Comparison of ENCODE assay signal across 1 cellular context in the genomic region with DNA sequence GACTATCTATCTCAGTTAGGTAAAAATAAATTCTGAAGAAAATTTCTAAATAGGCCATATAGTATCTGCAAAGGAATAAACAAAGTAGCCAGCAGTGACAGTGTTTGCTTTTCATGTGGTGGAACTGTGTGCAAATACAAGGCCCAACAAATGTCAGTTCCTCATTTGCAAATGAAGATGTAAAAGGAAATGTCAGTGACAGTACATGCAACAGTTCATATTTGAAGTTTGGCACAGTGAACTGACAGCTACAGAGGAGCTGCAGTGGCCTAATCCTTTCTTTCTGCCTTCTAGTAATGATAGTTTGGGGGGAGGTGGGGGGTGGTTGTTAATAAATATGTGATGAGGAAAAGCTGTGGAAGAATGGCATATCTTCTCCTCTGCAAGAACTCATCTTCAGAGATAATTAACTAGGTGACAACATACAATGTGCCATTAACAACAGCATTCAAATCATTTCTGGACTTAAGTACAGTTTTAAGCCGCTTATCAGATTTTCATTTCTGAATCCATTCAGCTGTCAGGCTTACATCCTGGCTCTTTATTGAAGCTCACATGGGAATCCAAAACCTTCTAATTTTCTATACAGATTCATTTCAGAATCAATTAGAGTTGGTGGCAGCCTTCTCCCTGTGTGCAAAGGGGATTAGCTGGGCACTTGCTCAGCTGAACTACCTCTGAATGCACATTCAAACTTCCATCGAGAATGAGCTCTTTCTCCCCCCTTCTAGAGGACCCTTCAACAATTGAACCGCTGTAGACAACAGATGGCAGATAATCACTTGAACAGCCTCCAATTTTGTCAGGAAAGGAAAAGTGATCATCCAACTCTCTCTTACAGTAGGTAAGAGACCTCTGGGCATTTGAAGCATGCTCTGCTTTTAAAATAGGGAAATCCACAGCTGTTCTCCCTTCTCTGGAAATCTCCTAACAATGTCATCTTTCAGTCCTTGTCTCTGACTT.
TF ChIP-seq lines count a peak whose summit lies in the region.

No MANE protein-coding gene starts in this region.

TF ChIP-seq in GM23338, 12 proteins besides CTCF, POLR2A, EP300 and RAD21 (continued from another document):
- TF ChIP-seq, protein P1, sequence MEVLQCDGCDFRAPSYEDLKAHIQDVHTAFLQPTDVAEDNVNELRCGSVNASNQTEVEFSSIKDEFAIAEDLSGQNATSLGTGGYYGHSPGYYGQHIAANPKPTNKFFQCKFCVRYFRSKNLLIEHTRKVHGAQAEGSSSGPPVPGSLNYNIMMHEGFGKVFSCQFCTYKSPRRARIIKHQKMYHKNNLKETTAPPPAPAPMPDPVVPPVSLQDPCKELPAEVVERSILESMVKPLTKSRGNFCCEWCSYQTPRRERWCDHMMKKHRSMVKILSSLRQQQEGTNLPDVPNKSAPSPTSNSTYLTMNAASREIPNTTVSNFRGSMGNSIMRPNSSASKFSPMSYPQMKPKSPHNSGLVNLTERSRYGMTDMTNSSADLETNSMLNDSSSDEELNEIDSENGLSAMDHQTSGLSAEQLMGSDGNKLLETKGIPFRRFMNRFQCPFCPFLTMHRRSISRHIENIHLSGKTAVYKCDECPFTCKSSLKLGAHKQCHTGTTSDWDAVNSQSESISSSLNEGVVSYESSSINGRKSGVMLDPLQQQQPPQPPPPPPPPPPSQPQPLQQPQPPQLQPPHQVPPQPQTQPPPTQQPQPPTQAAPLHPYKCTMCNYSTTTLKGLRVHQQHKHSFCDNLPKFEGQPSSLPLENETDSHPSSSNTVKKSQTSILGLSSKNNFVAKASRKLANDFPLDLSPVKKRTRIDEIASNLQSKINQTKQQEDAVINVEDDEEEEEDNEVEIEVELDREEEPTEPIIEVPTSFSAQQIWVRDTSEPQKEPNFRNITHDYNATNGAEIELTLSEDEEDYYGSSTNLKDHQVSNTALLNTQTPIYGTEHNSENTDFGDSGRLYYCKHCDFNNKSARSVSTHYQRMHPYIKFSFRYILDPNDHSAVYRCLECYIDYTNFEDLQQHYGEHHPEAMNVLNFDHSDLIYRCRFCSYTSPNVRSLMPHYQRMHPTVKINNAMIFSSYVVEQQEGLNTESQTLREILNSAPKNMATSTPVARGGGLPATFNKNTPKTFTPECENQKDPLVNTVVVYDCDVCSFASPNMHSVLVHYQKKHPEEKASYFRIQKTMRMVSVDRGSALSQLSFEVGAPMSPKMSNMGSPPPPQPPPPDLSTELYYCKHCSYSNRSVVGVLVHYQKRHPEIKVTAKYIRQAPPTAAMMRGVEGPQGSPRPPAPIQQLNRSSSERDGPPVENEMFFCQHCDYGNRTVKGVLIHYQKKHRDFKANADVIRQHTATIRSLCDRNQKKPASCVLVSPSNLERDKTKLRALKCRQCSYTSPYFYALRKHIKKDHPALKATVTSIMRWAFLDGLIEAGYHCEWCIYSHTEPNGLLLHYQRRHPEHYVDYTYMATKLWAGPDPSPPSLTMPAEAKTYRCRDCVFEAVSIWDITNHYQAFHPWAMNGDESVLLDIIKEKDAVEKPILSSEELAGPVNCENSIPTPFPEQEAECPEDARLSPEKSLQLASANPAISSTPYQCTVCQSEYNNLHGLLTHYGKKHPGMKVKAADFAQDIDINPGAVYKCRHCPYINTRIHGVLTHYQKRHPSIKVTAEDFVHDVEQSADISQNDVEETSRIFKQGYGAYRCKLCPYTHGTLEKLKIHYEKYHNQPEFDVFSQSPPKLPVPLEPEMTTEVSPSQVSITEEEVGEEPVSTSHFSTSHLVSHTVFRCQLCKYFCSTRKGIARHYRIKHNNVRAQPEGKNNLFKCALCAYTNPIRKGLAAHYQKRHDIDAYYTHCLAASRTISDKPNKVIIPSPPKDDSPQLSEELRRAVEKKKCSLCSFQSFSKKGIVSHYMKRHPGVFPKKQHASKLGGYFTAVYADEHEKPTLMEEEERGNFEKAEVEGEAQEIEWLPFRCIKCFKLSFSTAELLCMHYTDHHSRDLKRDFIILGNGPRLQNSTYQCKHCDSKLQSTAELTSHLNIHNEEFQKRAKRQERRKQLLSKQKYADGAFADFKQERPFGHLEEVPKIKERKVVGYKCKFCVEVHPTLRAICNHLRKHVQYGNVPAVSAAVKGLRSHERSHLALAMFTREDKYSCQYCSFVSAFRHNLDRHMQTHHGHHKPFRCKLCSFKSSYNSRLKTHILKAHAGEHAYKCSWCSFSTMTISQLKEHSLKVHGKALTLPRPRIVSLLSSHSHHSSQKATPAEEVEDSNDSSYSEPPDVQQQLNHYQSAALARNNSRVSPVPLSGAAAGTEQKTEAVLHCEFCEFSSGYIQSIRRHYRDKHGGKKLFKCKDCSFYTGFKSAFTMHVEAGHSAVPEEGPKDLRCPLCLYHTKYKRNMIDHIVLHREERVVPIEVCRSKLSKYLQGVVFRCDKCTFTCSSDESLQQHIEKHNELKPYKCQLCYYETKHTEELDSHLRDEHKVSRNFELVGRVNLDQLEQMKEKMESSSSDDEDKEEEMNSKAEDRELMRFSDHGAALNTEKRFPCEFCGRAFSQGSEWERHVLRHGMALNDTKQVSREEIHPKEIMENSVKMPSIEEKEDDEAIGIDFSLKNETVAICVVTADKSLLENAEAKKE (CRISPR knock-in tag; IDR thresholded peaks at IDR 0.05) = no peak
- TF ChIP-seq NANOG (IDR thresholded peaks at IDR 0.05; ENCODE audit: borderline replicate concordance) (no peak), CREB1 (CRISPR knock-in tag; IDR thresholded peaks at IDR 0.05; ENCODE audit: low read depth) (no peak), ZNF331 (CRISPR knock-in tag; IDR thresholded peaks at IDR 0.05; ENCODE audit: low read depth) (no peak), EZH2phosphoT487 (IDR thresholded peaks at IDR 0.05; ENCODE audit: unreplicated experiment) (no peak)
- TF ChIP-seq, protein P2, sequence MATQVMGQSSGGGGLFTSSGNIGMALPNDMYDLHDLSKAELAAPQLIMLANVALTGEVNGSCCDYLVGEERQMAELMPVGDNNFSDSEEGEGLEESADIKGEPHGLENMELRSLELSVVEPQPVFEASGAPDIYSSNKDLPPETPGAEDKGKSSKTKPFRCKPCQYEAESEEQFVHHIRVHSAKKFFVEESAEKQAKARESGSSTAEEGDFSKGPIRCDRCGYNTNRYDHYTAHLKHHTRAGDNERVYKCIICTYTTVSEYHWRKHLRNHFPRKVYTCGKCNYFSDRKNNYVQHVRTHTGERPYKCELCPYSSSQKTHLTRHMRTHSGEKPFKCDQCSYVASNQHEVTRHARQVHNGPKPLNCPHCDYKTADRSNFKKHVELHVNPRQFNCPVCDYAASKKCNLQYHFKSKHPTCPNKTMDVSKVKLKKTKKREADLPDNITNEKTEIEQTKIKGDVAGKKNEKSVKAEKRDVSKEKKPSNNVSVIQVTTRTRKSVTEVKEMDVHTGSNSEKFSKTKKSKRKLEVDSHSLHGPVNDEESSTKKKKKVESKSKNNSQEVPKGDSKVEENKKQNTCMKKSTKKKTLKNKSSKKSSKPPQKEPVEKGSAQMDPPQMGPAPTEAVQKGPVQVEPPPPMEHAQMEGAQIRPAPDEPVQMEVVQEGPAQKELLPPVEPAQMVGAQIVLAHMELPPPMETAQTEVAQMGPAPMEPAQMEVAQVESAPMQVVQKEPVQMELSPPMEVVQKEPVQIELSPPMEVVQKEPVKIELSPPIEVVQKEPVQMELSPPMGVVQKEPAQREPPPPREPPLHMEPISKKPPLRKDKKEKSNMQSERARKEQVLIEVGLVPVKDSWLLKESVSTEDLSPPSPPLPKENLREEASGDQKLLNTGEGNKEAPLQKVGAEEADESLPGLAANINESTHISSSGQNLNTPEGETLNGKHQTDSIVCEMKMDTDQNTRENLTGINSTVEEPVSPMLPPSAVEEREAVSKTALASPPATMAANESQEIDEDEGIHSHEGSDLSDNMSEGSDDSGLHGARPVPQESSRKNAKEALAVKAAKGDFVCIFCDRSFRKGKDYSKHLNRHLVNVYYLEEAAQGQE (IDR thresholded peaks at IDR 0.05; ENCODE audit: unreplicated experiment) = no peak
